In the genomic region with DNA sequence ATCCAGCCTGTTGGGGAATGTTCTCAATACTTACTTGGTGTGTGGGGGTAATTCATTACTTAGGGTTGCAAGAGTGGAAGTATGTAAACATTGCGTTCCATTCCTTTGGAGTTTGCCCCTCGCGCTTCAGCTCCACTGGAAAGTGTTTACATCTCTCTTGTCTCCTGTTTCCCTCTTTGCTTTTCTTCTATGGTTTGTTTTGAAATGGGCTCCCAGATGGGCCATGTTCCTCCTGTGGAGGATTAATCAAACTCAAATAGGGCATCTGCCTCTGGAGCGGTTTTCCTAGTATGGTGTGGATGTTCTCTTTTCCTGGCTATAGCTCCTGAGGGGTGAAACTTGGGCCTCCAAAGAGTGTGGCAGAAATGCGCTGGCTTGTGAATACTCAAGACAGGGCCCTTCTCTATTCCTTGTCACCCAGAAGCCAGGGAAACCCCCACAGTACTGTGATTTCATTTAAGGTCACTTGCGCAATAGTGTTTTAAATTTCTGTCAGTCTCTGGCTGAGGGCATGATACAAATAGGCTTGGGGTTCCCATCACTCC, we compare ENCODE assay signal across 12 cellular contexts. TPM values are rescaled to one million over a fixed set of nuclear protein-coding genes. Genes with fewer than 3 reads are reported as not detected.
A peak's percentile ranks its signal among the peaks of the same experiment; 100 is the strongest.
DNase-seq lines count a peak whose midpoint lies in the region; ATAC-seq and TF ChIP-seq lines count a peak whose summit lies in the region.
"Had no signal": no experiment of that assay in that cellular context is flagged by ENCODE, and none has a peak within 500 bp of the region (broad histone marks: within the 10 kb centered on the region; RNA-seq: fewer than 3 reads in every experiment).

No MANE protein-coding gene starts in this region.

- H3K27me3 ChIP-seq in PC-9 (ENCODE audit: insufficient read depth, low read depth) (no peaks in the 10 kb centered on the region), suprapubic skin (no peaks in the 10 kb centered on the region)

- peaks cover 98% of the 10 kb centered on the region for H3K79me2 ChIP-seq in PC-9 (ENCODE audit: low read depth)

- no peaks in the 10 kb centered on the region for H3K9me2 ChIP-seq in PC-9 (ENCODE audit: insufficient read depth)

- H3K27me3 Mint-ChIP-seq in activated CD4-positive, alpha-beta T cell treated with anti-CD3 and anti-CD28 coated beads for 36 hours, result no peaks in the 10 kb centered on the region

- POLR2A ChIA-PET in activated CD4-positive, alpha-beta T cell treated with anti-CD3 and anti-CD28 coated beads for 36 hours (lab: Charles Lee), result interaction anchor here (0.5 kb wide), 1 partner anchor 14 kb away, joined by 3 read pairs; no protein-coding TSS in a partner anchor
- POLR2A ChIA-PET in PC-9 (lab: Charles Lee; ENCODE audit: unreplicated experiment), result no interaction called here

- ATAC-seq in activated CD4-positive, alpha-beta T cell treated with anti-CD3 and anti-CD28 coated beads for 36 hours, result peak; percentile 85
- ATAC-seq in stimulated activated naive CD8-positive, alpha-beta T cell treated with anti-CD3 and anti-CD28 coated beads, Interleukin-15, Interleukin-2, amounts not matched to agents 100 U/mL and 50 U/mL, for 24 hours, result peak; percentile 71
- ATAC-seq in GM19395 (IDR thresholded peaks at IDR 0.05; ENCODE audit: unreplicated experiment), result no peak

- H3K27ac ChIP-seq in PC-9 (peak overlapping the region; percentile 6; the same call in 1 of the 2 replicates), suprapubic skin (no peak overlapping the region)

- intact Hi-C loops in activated CD4-positive, alpha-beta T cell treated with anti-CD3 and anti-CD28 coated beads for 36 hours (cut with DNase I, micrococcal nuclease), result no loop called here
- intact Hi-C loops in PC-9 (cut with micrococcal nuclease; ENCODE audit: unreplicated experiment) (no loop called here), head of caudate nucleus (cut with DNase I) (no loop called here)

- no peak for TF ChIP-seq POLR2A in suprapubic skin (IDR thresholded peaks at IDR 0.05)

- H3K4me1 Mint-ChIP-seq in activated CD4-positive, alpha-beta T cell treated with anti-CD3 and anti-CD28 coated beads for 36 hours, result peaks cover 81% of the 10 kb centered on the region

- H3K9me3 ChIP-seq in PC-9 (ENCODE audit: insufficient read depth, low read depth), result no peaks in the 10 kb centered on the region
- no peaks in the 10 kb centered on the region for H3K9me3 ChIP-seq in suprapubic skin

- no peaks in the 10 kb centered on the region for H3K9me3 Mint-ChIP-seq in activated CD4-positive, alpha-beta T cell treated with anti-CD3 and anti-CD28 coated beads for 36 hours (ENCODE audit: low read depth)

- H3K4me3 Mint-ChIP-seq in activated CD4-positive, alpha-beta T cell treated with anti-CD3 and anti-CD28 coated beads for 36 hours, result no peak overlapping the region

- no peak overlapping the region for H2AFZ ChIP-seq in PC-9

- no peak for TF ChIP-seq EP300 in suprapubic skin (IDR thresholded peaks at IDR 0.05)

- H3K36me3 Mint-ChIP-seq in activated CD4-positive, alpha-beta T cell treated with anti-CD3 and anti-CD28 coated beads for 36 hours (ENCODE audit: low read depth), result peaks cover 84% of the 10 kb centered on the region

- no peak for TF ChIP-seq CTCF in PC-9 (conservative IDR thresholded peaks at IDR 0.05)
- TF ChIP-seq CTCF in suprapubic skin (IDR thresholded peaks at IDR 0.05), result no peak

- H3K4me3 ChIP-seq in PC-9 (no peak overlapping the region), suprapubic skin (no peak overlapping the region)
- H3K4me3 ChIP-seq: smooth muscle cell had no signal

- peaks cover 96% of the 10 kb centered on the region for H3F3A ChIP-seq in PC-9 (ENCODE audit: insufficient read depth, low read depth)

- peaks cover 12% of the 10 kb centered on the region; the same call in 1 of the 2 replicates for H4K20me1 ChIP-seq in PC-9 (ENCODE audit: insufficient read depth)

- 90% methylated on average over 6 of the region's 6 CpGs for WGBS in suprapubic skin

- H3K36me3 ChIP-seq in PC-9 (ENCODE audit: low read depth), result peaks cover 94% of the 10 kb centered on the region
- H3K36me3 ChIP-seq in suprapubic skin, result peaks cover 64% of the 10 kb centered on the region

- DNase-seq in activated CD4-positive, alpha-beta T cell treated with anti-CD3 and anti-CD28 coated beads for 36 hours, result no peak
- no peak for DNase-seq in activated CD4-positive, alpha-beta T cell treated with anti-CD3 and anti-CD28 coated beads for 48 hours
- DNase-seq in PC-9 (no peak), iris pigment epithelial cell (ENCODE audit: low read depth) (peak; percentile 79), head of caudate nucleus (no peak), suprapubic skin (ENCODE audit: low spot score in 2 of 2) (no peak)
- no peak for DNase-seq in stimulated activated naive CD8-positive, alpha-beta T cell treated with anti-CD3 and anti-CD28 coated beads, Interleukin-15, Interleukin-2, amounts not matched to agents 100 U/mL and 50 U/mL, for 24 hours
- DNase-seq: amniotic stem cell; effector memory CD4-positive, alpha-beta T cell; SHP77 had no signal

- H3K4me1 ChIP-seq in PC-9 (replicated peaks; ENCODE audit: insufficient read depth) (no peaks in the 10 kb centered on the region), suprapubic skin (peaks cover 25% of the 10 kb centered on the region)

- H3K4me2 ChIP-seq in PC-9, result no peak overlapping the region
- H3K4me2 ChIP-seq: smooth muscle cell had no signal

- peak overlapping the region; percentile 52 for H3K27ac Mint-ChIP-seq in activated CD4-positive, alpha-beta T cell treated with anti-CD3 and anti-CD28 coated beads for 36 hours

- CTCF ChIA-PET in activated CD4-positive, alpha-beta T cell treated with anti-CD3 and anti-CD28 coated beads for 36 hours (lab: Charles Lee), result interaction anchor here (0.6 to 2.9 kb wide), 5 partner anchors 8 to 464 kb away, joined by 4 to 11 read pairs (median 5); no protein-coding TSS in a partner anchor
- CTCF ChIA-PET in PC-9 (lab: Charles Lee), result interaction anchor here (0.6 kb wide), 1 partner anchor 85 kb away, joined by 4 read pairs; no protein-coding TSS in a partner anchor

- BruUV-seq in PC-9 (replicated peaks; lab: Mats Ljungman, UMichigan), result TSS peak; percentile 2

RNA-seq across cellular contexts. Expression of a gene that starts 51.9 kb away (rescaled TPM):
- total RNA-seq in activated CD4-positive, alpha-beta T cell treated with anti-CD3 and anti-CD28 coated beads for 36 hours, result 100 to 1,000 TPM; 357 to 435 TPM
- total RNA-seq in PC-9 (2021), result 775 and 872 TPM in 2 replicates
- total RNA-seq in suprapubic skin, result 1,000 to 10,000 TPM; 1,361 to 2,207 (median 1,502) TPM
